22 cellular contexts compared by ENCODE assay signal in genomic region chr16:81686391-81687182, GRCh38.
DNase-seq lines count a peak whose midpoint lies in the region; ATAC-seq, FAIRE-seq and TF ChIP-seq lines count a peak whose summit lies in the region.
"Had no signal": no experiment of that assay in that cellular context is flagged by ENCODE, and none has a peak within 500 bp of the region (broad histone marks: within the 10 kb centered on the region; RNA-seq: fewer than 3 reads in every experiment).

No MANE protein-coding gene starts in this region.

- no peak for TF ChIP-seq POLR2A in A549 (IDR thresholded peaks at IDR 0.05; ENCODE audit: low read length)

- H3K27me3 ChIP-seq in mucosa of stomach (ENCODE audit: control insufficient read depth, insufficient read depth, low read length): no peaks in the 10 kb centered on the region
- H3K27me3 ChIP-seq: brain microvascular endothelial cell, tibial artery had no signal

- H3K4me2 ChIP-seq in A549: no peak overlapping the region

- no peak for TF ChIP-seq RAD21 in A549 (conservative IDR thresholded peaks at IDR 0.05 in 1 of 2, IDR thresholded peaks at IDR 0.05 in 1 of 2)

- POLR2A ChIA-PET in A549 (lab: Yijun Ruan, JAX): no interaction called here

- TF ChIP-seq EP300 in A549 (IDR thresholded peaks at IDR 0.05): no peak

- DNase-seq in A549 (ENCODE audit: low read depth in 1 of 2, low spot score in 1 of 2): no peak
- DNase-seq in UCSD-AML1 (lab: John Stamatoyannopoulos, UW; ENCODE audit: unreplicated experiment): peak; percentile 80
- DNase-seq in fibroblast of pulmonary artery (ENCODE audit: low read depth): peak; percentile 33
- DNase-seq in NCI-H2107 treated with DMSO at 0.1 percent for 48 hours (lab: John Stamatoyannopoulos, UW; ENCODE audit: unreplicated experiment): no peak
- DNase-seq in glomerular visceral epithelial cell (ENCODE audit: extremely low spot score): no peak
- DNase-seq: ACHN; activated CD4-positive, alpha-beta memory T cell treated with anti-CD3 and anti-CD28 coated beads, Interleukin-2, amount 10 ng/mL, durations not matched to agents 7 days and 5 days; activated T-cell treated with anti-CD3 and anti-CD28 coated beads, Interleukin-2, amount 50 U/mL, for 48 hours; brain microvascular endothelial cell; DMS79; Kasumi-1; left colon; naive B cell; NCI-H1092 treated with DMSO at 0.1 percent for 48 hours; small intestine had no signal

- peak overlapping the region; percentile 15 for H3K9ac ChIP-seq in mucosa of stomach (ENCODE audit: low read length)
- H3K9ac ChIP-seq: parathyroid adenoma had no signal

- H3K4me3 ChIP-seq in A549: no peak overlapping the region
- H3K4me3 ChIP-seq in fibroblast of pulmonary artery (replicated peaks; ENCODE audit: low read depth, low read length): no peak overlapping the region
- no peak overlapping the region for H3K4me3 ChIP-seq in mucosa of stomach (ENCODE audit: low read length)
- H3K4me3 ChIP-seq: HAP-1, tibial artery had no signal

- CTCF ChIA-PET in A549 (lab: Yijun Ruan, JAX): interaction anchor here (1.4 to 3.4 kb wide), 2 partner anchors 10 to 16 kb away, joined by 3 to 19 read pairs; no protein-coding TSS in a partner anchor

- TF ChIP-seq CTCF in A549 (IDR thresholded peaks at IDR 0.05): no peak
- TF ChIP-seq CTCF in fibroblast of pulmonary artery (IDR thresholded peaks at IDR 0.05; ENCODE audit: low read length, missing control alignments): no peak

- FAIRE-seq in A549 (lab: Jason Lieb, UNC): no peak
- FAIRE-seq: small intestine had no signal

- H3K4me1 ChIP-seq in A549 (no peaks in the 10 kb centered on the region), mucosa of stomach (ENCODE audit: control insufficient read depth, insufficient read depth, low read length) (no peaks in the 10 kb centered on the region)
- H3K4me1 ChIP-seq: HAP-1, parathyroid adenoma, tibial artery had no signal

- ATAC-seq in A549: peak; percentile 6 to 20; a peak in 2 of 6 replicates
- no peak for ATAC-seq in HG03095 (IDR thresholded peaks at IDR 0.05; ENCODE audit: unreplicated experiment)
- no peak for ATAC-seq in HG03521 (IDR thresholded peaks at IDR 0.05; ENCODE audit: unreplicated experiment)
- ATAC-seq: activated naive CD4-positive, alpha-beta T cell treated with anti-CD3 and anti-CD28 coated beads, Interleukin-2, amount 50 U/mL, for 72 hours had no signal

- H3K9me3 ChIP-seq in A549: no peaks in the 10 kb centered on the region
- no peaks in the 10 kb centered on the region for H3K9me3 ChIP-seq in mucosa of stomach (ENCODE audit: control insufficient read depth, low read length)
- H3K9me3 ChIP-seq: HAP-1, tibial artery had no signal

- 90% methylated on average over 25 of the region's 26 CpGs for WGBS in A549 (ENCODE audit: missing lambda C conversion rate)

- no peak overlapping the region; a peak in 1 of 6 replicates for H3K27ac ChIP-seq in A549
- H3K27ac ChIP-seq: brain microvascular endothelial cell, parathyroid adenoma, tibial artery had no signal

- peaks cover 7% of the 10 kb centered on the region for H3K36me3 ChIP-seq in mucosa of stomach (ENCODE audit: control insufficient read depth, insufficient read depth, low read length)
- H3K36me3 ChIP-seq: HAP-1 had no signal

TF ChIP-seq in A549, 52 proteins besides CTCF, POLR2A, EP300 and RAD21:
- no peak for TF ChIP-seq TP53 (CRISPR knock-in tag; IDR thresholded peaks at IDR 0.05)
- no peak for TF ChIP-seq GATA3 (IDR thresholded peaks at IDR 0.05; ENCODE audit: borderline replicate concordance)
- no peak for TF ChIP-seq ESRRA (IDR thresholded peaks at IDR 0.05; ENCODE audit: borderline replicate concordance, low read length)
- TF ChIP-seq KDM5A (IDR thresholded peaks at IDR 0.05): no peak

Comparison
In these comparisons a context has a peak if more than half of its experiments do, and no peak if none do; other contexts are left out.
1. ATAC-seq: peak in A549 (2 of 2); none in HG03095 (single experiment) and HG03521 (single experiment).
2. DNase-seq: peak in UCSD-AML1 (single experiment) and fibroblast of pulmonary artery (single experiment); none in A549 (0 of 2), NCI-H2107 treated with DMSO at 0.1 percent for 48 hours (single experiment) and glomerular visceral epithelial cell (single experiment).